Comparison of ENCODE assay signal across 16 cellular contexts in the genomic region with DNA sequence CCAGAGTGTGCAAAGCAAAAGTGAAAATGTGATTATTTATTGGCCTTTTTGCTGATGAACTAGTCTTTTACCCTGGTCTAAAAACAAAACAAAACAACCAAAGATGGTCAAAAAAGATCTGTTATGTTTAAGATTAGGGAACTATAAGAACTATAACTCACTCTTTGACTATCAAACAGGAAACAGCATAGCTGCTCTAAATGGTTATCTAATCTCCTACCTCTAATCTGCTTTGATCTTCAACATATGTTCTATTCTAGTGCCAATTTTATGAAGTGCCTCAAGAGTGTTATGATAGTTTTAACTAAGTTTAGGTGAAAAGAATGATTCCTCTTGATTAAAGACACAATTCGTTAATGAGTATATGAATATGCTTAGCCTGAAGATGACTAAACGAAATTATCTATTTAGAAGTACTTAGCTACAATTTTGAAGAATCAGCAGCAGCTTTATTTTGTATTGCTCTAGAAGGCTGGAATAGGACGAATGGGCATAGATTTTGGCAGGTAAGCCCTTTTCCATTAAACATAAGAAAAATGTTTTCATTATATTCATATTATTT.
DNase-seq lines count a peak whose midpoint lies in the region; ATAC-seq lines count a peak whose summit lies in the region.
"Had no signal": no experiment of that assay in that cellular context is flagged by ENCODE, and none has a peak within 500 bp of the region (broad histone marks: within the 10 kb centered on the region; RNA-seq: fewer than 3 reads in every experiment).

No MANE protein-coding gene starts in this region.

- H3K27ac Mint-ChIP-seq in activated naive CD4-positive, alpha-beta T cell treated with anti-CD3 and anti-CD28 coated beads, Interleukin-2, amount 10 ng/mL, durations not matched to agents 7 days and 5 days, result peak overlapping the region; percentile 9
- H3K27ac Mint-ChIP-seq in stimulated activated naive B cell treated with anti-CD40 and anti-IgM and Interleukin-4, amounts not matched to agents 10 μg/mL and 1 μg/mL and 100 μg/mL, for 72 hours, result peak overlapping the region; percentile 59

- CTCF ChIA-PET in activated naive CD4-positive, alpha-beta T cell treated with anti-CD3 and anti-CD28 coated beads, Interleukin-2, amount 10 ng/mL, durations not matched to agents 7 days and 5 days (lab: Charles Lee), result interaction anchor here (0.8 kb wide), 1 partner anchor 90 kb away, joined by 3 read pairs; no protein-coding TSS in a partner anchor

- H3K36me3 Mint-ChIP-seq in activated naive CD4-positive, alpha-beta T cell treated with anti-CD3 and anti-CD28 coated beads, Interleukin-2, amount 10 ng/mL, durations not matched to agents 7 days and 5 days, result peaks cover 55% of the 10 kb centered on the region
- H3K36me3 Mint-ChIP-seq in stimulated activated naive B cell treated with anti-CD40 and anti-IgM and Interleukin-4, amounts not matched to agents 10 μg/mL and 1 μg/mL and 100 μg/mL, for 72 hours, result peaks cover 33 to 66% of the 10 kb centered on the region in 2 donors

- H3K4me3 Mint-ChIP-seq in activated naive CD4-positive, alpha-beta T cell treated with anti-CD3 and anti-CD28 coated beads, Interleukin-2, amount 10 ng/mL, durations not matched to agents 7 days and 5 days, result no peak overlapping the region
- H3K4me3 Mint-ChIP-seq in stimulated activated naive B cell treated with anti-CD40 and anti-IgM and Interleukin-4, amounts not matched to agents 10 μg/mL and 1 μg/mL and 100 μg/mL, for 72 hours, result no peak overlapping the region

- ATAC-seq in stimulated activated naive B cell treated with anti-CD40 and anti-IgM and Interleukin-4, amounts not matched to agents 10 μg/mL and 1 μg/mL and 100 μg/mL, for 72 hours (replicated peaks), result no peak
- no peak for ATAC-seq in HG02623 (IDR thresholded peaks at IDR 0.05; ENCODE audit: unreplicated experiment)
- ATAC-seq in GM21825 (IDR thresholded peaks at IDR 0.05; ENCODE audit: unreplicated experiment), result no peak
- ATAC-seq: left cardiac atrium had no signal

- H3K9me3 Mint-ChIP-seq in activated naive CD4-positive, alpha-beta T cell treated with anti-CD3 and anti-CD28 coated beads, Interleukin-2, amount 10 ng/mL, durations not matched to agents 7 days and 5 days, result no peaks in the 10 kb centered on the region
- peaks cover 6 to 14% of the 10 kb centered on the region in 2 donors for H3K9me3 Mint-ChIP-seq in stimulated activated naive B cell treated with anti-CD40 and anti-IgM and Interleukin-4, amounts not matched to agents 10 μg/mL and 1 μg/mL and 100 μg/mL, for 72 hours

- H3K27me3 Mint-ChIP-seq in activated naive CD4-positive, alpha-beta T cell treated with anti-CD3 and anti-CD28 coated beads, Interleukin-2, amount 10 ng/mL, durations not matched to agents 7 days and 5 days, result no peaks in the 10 kb centered on the region
- H3K27me3 Mint-ChIP-seq in stimulated activated naive B cell treated with anti-CD40 and anti-IgM and Interleukin-4, amounts not matched to agents 10 μg/mL and 1 μg/mL and 100 μg/mL, for 72 hours, result no peaks in the 10 kb centered on the region

- no peak for DNase-seq in activated naive CD4-positive, alpha-beta T cell treated with anti-CD3 and anti-CD28 coated beads, Interleukin-2, amount 10 ng/mL, durations not matched to agents 7 days and 5 days
- no peak for DNase-seq in activated naive CD4-positive, alpha-beta T cell (lab: John Stamatoyannopoulos, UW)
- peak; percentile 43 for DNase-seq in OCI-M1 (lab: John Stamatoyannopoulos, UW)
- peak; percentile 7 for DNase-seq in central memory CD4-positive, alpha-beta T cell
- DNase-seq in stimulated activated naive B cell treated with anti-CD40 and anti-IgM and Interleukin-4, amounts not matched to agents 10 μg/mL and 1 μg/mL and 100 μg/mL, for 72 hours, result no peak
- no peak for DNase-seq in SKM-1 (lab: John Stamatoyannopoulos, UW; ENCODE audit: unreplicated experiment)
- DNase-seq: AML-193; anterior cingulate cortex; DND-41; left cardiac atrium; NCI-H2029; NCI-H748 treated with DMSO at 0.1 percent for 48 hours; RPMI8226; stimulated activated CD4-positive, alpha-beta T cell treated with anti-CD3 and anti-CD28 coated beads, Interleukin-12 subunit alpha, Interleukin-12 subunit beta, amount 100 ng/mL, for 4 hours had no signal

- peaks cover 36% of the 10 kb centered on the region for H3K4me1 Mint-ChIP-seq in activated naive CD4-positive, alpha-beta T cell treated with anti-CD3 and anti-CD28 coated beads, Interleukin-2, amount 10 ng/mL, durations not matched to agents 7 days and 5 days
- peaks cover 23 to 45% of the 10 kb centered on the region in 2 donors for H3K4me1 Mint-ChIP-seq in stimulated activated naive B cell treated with anti-CD40 and anti-IgM and Interleukin-4, amounts not matched to agents 10 μg/mL and 1 μg/mL and 100 μg/mL, for 72 hours

Comparison
In these comparisons a context has a peak if more than half of its experiments do, and no peak if none do; other contexts are left out.
1. DNase-seq: peak in OCI-M1 (single experiment) and central memory CD4-positive, alpha-beta T cell (single experiment); none in activated naive CD4-positive, alpha-beta T cell treated with anti-CD3 and anti-CD28 coated beads, Interleukin-2, amount 10 ng/mL, durations not matched to agents 7 days and 5 days (single experiment), activated naive CD4-positive, alpha-beta T cell (0 of 4), stimulated activated naive B cell treated with anti-CD40 and anti-IgM and Interleukin-4, amounts not matched to agents 10 μg/mL and 1 μg/mL and 100 μg/mL, for 72 hours (single experiment) and SKM-1 (single experiment).